23 cellular contexts compared by ENCODE assay signal in the genomic region with DNA sequence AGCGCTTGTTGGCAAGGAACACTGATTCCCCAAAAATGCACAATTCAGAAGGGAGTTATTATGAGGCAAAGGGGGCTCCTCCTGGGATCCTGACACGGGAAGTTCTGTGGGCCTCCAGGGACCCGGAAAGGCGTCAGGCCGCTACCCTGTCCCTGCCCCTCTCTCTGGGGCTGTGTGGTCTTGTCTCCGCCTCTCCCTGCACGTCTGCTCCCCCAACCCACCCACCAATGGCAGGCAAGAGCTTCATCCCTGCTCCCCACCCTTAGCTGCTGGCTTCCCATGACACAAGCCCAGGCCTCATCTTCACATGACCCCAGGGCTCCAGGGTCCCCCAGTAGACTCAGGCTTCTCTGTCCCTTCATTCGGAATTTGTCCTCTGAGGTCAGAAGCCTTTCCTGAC. TPM values are rescaled to one million over a fixed set of nuclear protein-coding genes. Genes with fewer than 3 reads are reported as not detected.
DNase-seq lines count a peak whose midpoint lies in the region; ATAC-seq, FAIRE-seq and TF ChIP-seq lines count a peak whose summit lies in the region.
"Had no signal": no experiment of that assay in that cellular context is flagged by ENCODE, and none has a peak within 500 bp of the region (broad histone marks: within the 10 kb centered on the region; RNA-seq: fewer than 3 reads in every experiment).

No MANE protein-coding gene starts in this region.

- no peak overlapping the region for H2BK120ac ChIP-seq in trophoblast cell (ENCODE audit: insufficient read depth, low read length, poor library complexity)

- TF ChIP-seq CTCF in right atrium auricular region (IDR thresholded peaks at IDR 0.05) (no peak), esophagus muscularis mucosa (IDR thresholded peaks at IDR 0.05) (no peak), left ventricle myocardium inferior (IDR thresholded peaks at IDR 0.05; ENCODE audit: borderline replicate concordance) (no peak)

- H3K36me3 ChIP-seq in right atrium auricular region (no peaks in the 10 kb centered on the region), esophagus muscularis mucosa (no peaks in the 10 kb centered on the region), left ventricle myocardium inferior (no peaks in the 10 kb centered on the region), trophoblast cell (ENCODE audit: control insufficient read depth in 1 of 2, insufficient read depth in 2 of 2, low read length in 2 of 2) (no peaks in the 10 kb centered on the region)

- no peak overlapping the region for H3K18ac ChIP-seq in trophoblast cell (ENCODE audit: low read length)

- peak overlapping the region; percentile 44 for H3K23ac ChIP-seq in trophoblast cell (ENCODE audit: low read length)

- H3K4me2 ChIP-seq in trophoblast cell (ENCODE audit: low read length): no peak overlapping the region
- H3K4me2 ChIP-seq: A549 had no signal

- no peaks in the 10 kb centered on the region for H3K27me3 ChIP-seq in right atrium auricular region
- no peaks in the 10 kb centered on the region for H3K27me3 ChIP-seq in esophagus muscularis mucosa
- H3K27me3 ChIP-seq in left ventricle myocardium inferior (ENCODE audit: low read depth): no peaks in the 10 kb centered on the region
- H3K27me3 ChIP-seq in trophoblast cell (ENCODE audit: insufficient read depth, low read length): no peaks in the 10 kb centered on the region

- H3K4me3 ChIP-seq in right atrium auricular region (no peak overlapping the region), esophagus muscularis mucosa (no peak overlapping the region), left ventricle myocardium inferior (no peak overlapping the region), trophoblast cell (ENCODE audit: low read depth, low read length) (no peak overlapping the region)
- H3K4me3 ChIP-seq: A549 had no signal

- no peak for FAIRE-seq in GM12891 (lab: Jason Lieb, UNC)
- FAIRE-seq: A549, D721Med, H54 had no signal

- H3K9ac ChIP-seq in trophoblast cell (ENCODE audit: low read length): no peak overlapping the region

- no peak overlapping the region for H4K12ac ChIP-seq in trophoblast cell (ENCODE audit: low read depth, low read length)

- H3K79me1 ChIP-seq in trophoblast cell (ENCODE audit: low read length): no peaks in the 10 kb centered on the region

- H3K27ac ChIP-seq in right atrium auricular region (no peak overlapping the region), esophagus muscularis mucosa (replicated peaks in 1 of 4) (no peak overlapping the region), left ventricle myocardium inferior (replicated peaks) (no peak overlapping the region), trophoblast cell (ENCODE audit: low read depth, low read length) (no peak overlapping the region)
- H3K27ac ChIP-seq: 22Rv1, A549, C4-2B, HL-60 had no signal

- H2AK5ac ChIP-seq in trophoblast cell (ENCODE audit: low read length): no peak overlapping the region

- H3K4me1 ChIP-seq in right atrium auricular region (no peaks in the 10 kb centered on the region), esophagus muscularis mucosa (no peaks in the 10 kb centered on the region), left ventricle myocardium inferior (peaks cover 7% of the 10 kb centered on the region), trophoblast cell (ENCODE audit: control insufficient read depth in 1 of 2, insufficient read depth in 2 of 2, low read length in 2 of 2) (no peaks in the 10 kb centered on the region)
- H3K4me1 ChIP-seq: Caco-2 had no signal

- H4K91ac ChIP-seq in trophoblast cell (ENCODE audit: low read depth, low read length): no peak overlapping the region

- TF ChIP-seq EP300 in esophagus muscularis mucosa (IDR thresholded peaks at IDR 0.05): no peak

- H2BK5ac ChIP-seq in trophoblast cell (ENCODE audit: low read depth, low read length, poor library complexity): no peak overlapping the region

- H3K79me2 ChIP-seq in trophoblast cell (ENCODE audit: control insufficient read depth, insufficient read depth, low read length, poor library complexity): no peaks in the 10 kb centered on the region

- DNase-seq in Right ventricle myocardium inferior (ENCODE audit: missing footprints): no peak
- DNase-seq in right atrium auricular region (ENCODE audit: low spot score): no peak
- DNase-seq in esophagus muscularis mucosa (ENCODE audit: extremely low spot score): peak; percentile 31
- peak; percentile 43 for DNase-seq in left ventricle myocardium inferior
- no peak for DNase-seq in trophoblast cell
- no peak for DNase-seq in activated CD4-positive, alpha-beta T cell treated with anti-CD3 and anti-CD28 coated beads, Interleukin-2, amount 50 U/mL, for 1 hour
- no peak for DNase-seq in GM12891 (ENCODE audit: insufficient read length, low spot score)
- DNase-seq: AML-193; Caco-2; CD4-positive, alpha-beta T cell; DMS79; GDM1; HCEC 1CT had no signal

- no peak overlapping the region for H4K8ac ChIP-seq in trophoblast cell (ENCODE audit: low read depth, low read length)

- H3K14ac ChIP-seq in trophoblast cell (ENCODE audit: low read length): no peak overlapping the region

- ATAC-seq in Right ventricle myocardium inferior: peak; percentile 80
- no peak for ATAC-seq in HG03135 (IDR thresholded peaks at IDR 0.05; ENCODE audit: unreplicated experiment)
- ATAC-seq: A549 had no signal

- no peak for TF ChIP-seq POLR2A in esophagus muscularis mucosa (IDR thresholded peaks at IDR 0.05; ENCODE audit: low read depth)
- no peak for TF ChIP-seq POLR2A in GM12891 (IDR thresholded peaks at IDR 0.05; ENCODE audit: low read depth, low read length)

- 88% methylated on average over 1 of the region's 8 CpGs for WGBS in esophagus muscularis mucosa
- no CpG with 5 or more reads among the region's 8 CpGs for WGBS in trophoblast cell (ENCODE audit: extremely low coverage, insufficient coverage, insufficient read length)

- no peak overlapping the region for H2BK12ac ChIP-seq in trophoblast cell (ENCODE audit: low read length)

- peaks cover 0 to 6% of the 10 kb centered on the region in 2 donors for H3K9me3 ChIP-seq in right atrium auricular region
- no peaks in the 10 kb centered on the region for H3K9me3 ChIP-seq in esophagus muscularis mucosa
- peaks cover 10% of the 10 kb centered on the region for H3K9me3 ChIP-seq in left ventricle myocardium inferior (replicated peaks)
- no peaks in the 10 kb centered on the region for H3K9me3 ChIP-seq in trophoblast cell (ENCODE audit: insufficient read depth, low read depth, low read length)
- H3K9me3 ChIP-seq: A549, Caco-2 had no signal

- H3K4ac ChIP-seq in trophoblast cell (ENCODE audit: low read depth, low read length): no peak overlapping the region

- no peak overlapping the region for H2AFZ ChIP-seq in trophoblast cell (ENCODE audit: insufficient read depth, low read length, poor library complexity)

- intact Hi-C loops in Right ventricle myocardium inferior (cut with DNase I) (no loop called here), esophagus muscularis mucosa (cut with DNase I) (no loop called here), left ventricle myocardium inferior (cut with micrococcal nuclease) (no loop called here)

TF ChIP-seq in GM12891, 5 proteins besides CTCF, POLR2A, EP300 and RAD21:
- no peak for TF ChIP-seq SPI1 (IDR thresholded peaks at IDR 0.05; ENCODE audit: low read depth, low read length)
- no peak for TF ChIP-seq TAF1 (IDR thresholded peaks at IDR 0.05; ENCODE audit: low read depth, low read length)
- no peak for TF ChIP-seq POLR2AphosphoS5 (IDR thresholded peaks at IDR 0.05; ENCODE audit: low read depth, low read length)
- TF ChIP-seq POU2F2 (IDR thresholded peaks at IDR 0.05; ENCODE audit: low read depth, low read length): no peak
- TF ChIP-seq PAX5 (IDR thresholded peaks at IDR 0.05; ENCODE audit: insufficient read depth, low read length, severe bottlenecking): no peak

RNA-seq across cellular contexts. Expression of a gene that starts 31.0 kb away (rescaled TPM):
- total RNA-seq in Right ventricle myocardium inferior: 63.1 TPM
- 10 to 100 TPM; 32.8 to 49.8 TPM for total RNA-seq in right atrium auricular region
- 10 to 100 TPM in 3 of 4 donors, 1 to 10 TPM in 1; 4.2 to 25.3 (median 12.3) TPM for total RNA-seq in esophagus muscularis mucosa
- 35.0 TPM for total RNA-seq in left ventricle myocardium inferior
- 0.15 and 0.17 TPM in 2 replicates for polyA plus RNA-seq in trophoblast cell (2013)
- 2.6 TPM for polyA plus RNA-seq in GM12891 (2012; ENCODE audit: low read depth, missing spikeins)
- total RNA-seq: Daoy had no signal
- polyA plus RNA-seq: BJ, IgD-negative memory B cell had no signal

Comparison
In these comparisons a context has a peak if more than half of its experiments do, and no peak if none do; other contexts are left out.
1. DNase-seq: peak in esophagus muscularis mucosa (single experiment) and left ventricle myocardium inferior (single experiment); none in Right ventricle myocardium inferior (single experiment), right atrium auricular region (single experiment), trophoblast cell (0 of 2), activated CD4-positive, alpha-beta T cell treated with anti-CD3 and anti-CD28 coated beads, Interleukin-2, amount 50 U/mL, for 1 hour (single experiment) and GM12891 (single experiment).